In the genomic region with DNA sequence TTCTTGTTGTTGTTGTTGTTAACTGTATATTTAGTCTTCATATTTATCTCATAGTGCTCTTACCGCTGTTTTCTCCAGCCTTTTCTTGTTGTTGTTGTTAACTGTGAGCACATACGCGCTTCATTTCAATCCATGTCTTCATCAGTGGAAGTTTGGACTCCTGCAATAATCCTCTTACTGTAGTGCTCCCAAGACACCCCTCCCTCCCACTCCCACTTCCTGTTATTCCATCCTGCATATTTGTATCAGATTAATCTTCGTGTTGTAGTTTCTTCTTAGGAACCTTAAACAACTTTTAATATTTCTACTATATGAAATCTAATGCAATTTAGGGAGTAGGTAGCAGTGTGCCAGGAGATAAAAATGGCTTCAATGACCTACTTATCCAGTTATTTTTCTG, we compare ENCODE assay signal across 5 cellular contexts.
"Had no signal": no experiment of that assay in that cellular context is flagged by ENCODE, and none has a peak within 500 bp of the region (broad histone marks: within the 10 kb centered on the region; RNA-seq: fewer than 3 reads in every experiment).

No MANE protein-coding gene starts in this region.

- H3K27ac Mint-ChIP-seq: GM23338, H9 had no signal

- H3K4me3 Mint-ChIP-seq: GM23338, H9 had no signal

- H3K4me1 Mint-ChIP-seq: GM23338, H9 had no signal

- H3K9me3 Mint-ChIP-seq: GM23338, H9 had no signal

- H3K4me2 ChIP-seq: GM23338 had no signal

- H3K4me3 ChIP-seq: GM23338, K562 had no signal

- DNase-seq: H9, HCEC 1CT, IMR-90 had no signal

- H2AFZ ChIP-seq: GM23338 had no signal
